Comparison of ENCODE assay signal across 8 cellular contexts in the genomic region with DNA sequence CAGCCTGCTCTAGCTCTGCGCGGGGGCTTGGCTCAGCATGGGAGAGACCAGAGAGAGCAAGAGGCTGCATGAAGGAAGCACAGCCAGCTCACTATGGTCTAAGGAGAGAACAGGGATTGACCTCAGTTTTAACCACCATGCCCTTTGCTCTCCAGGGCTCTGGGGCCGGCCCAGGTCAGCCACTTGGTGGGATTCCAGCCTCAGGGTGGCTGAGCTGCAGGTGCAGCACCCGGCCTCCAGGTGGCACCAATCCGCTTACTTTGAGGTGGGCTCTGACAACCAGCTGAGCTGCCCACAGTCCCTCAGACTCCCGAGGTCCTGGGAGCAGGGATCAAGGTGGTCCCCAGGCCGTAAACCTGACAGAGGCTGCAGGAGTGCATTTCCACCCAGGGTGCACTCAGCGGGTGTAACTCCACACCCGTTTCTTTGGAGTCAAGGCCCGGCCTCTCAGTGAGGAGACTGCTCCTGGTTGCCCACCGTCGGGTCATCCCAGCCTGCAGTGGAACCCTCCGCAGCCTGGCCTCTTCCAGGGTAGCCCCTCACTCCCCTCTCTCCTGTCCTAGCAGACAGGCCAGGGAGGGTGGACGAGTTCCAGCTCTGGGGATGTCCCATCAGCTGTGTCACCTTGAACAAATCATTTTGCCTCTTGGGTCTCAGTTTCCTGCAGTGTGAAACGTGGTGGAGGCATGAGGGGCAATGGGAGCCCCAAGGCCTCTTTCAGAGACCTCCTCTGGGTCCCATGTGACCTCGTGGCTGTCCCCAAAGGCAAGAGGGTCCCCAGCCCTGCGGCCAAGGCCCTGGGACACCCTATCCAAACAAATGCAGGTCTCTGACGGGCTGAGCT. TPM values are rescaled to one million over a fixed set of nuclear protein-coding genes. Genes with fewer than 3 reads are reported as not detected.
A peak's percentile ranks its signal among the peaks of the same experiment; 100 is the strongest.
DNase-seq lines count a peak whose midpoint lies in the region; ATAC-seq and TF ChIP-seq lines count a peak whose summit lies in the region.

No MANE protein-coding gene starts in this region.

- H3K4me3 Mint-ChIP-seq in Caco-2 (ENCODE audit: unreplicated experiment) = no peak overlapping the region
- no peak overlapping the region for H3K4me3 Mint-ChIP-seq in HFFc6

- H3K9me3 Mint-ChIP-seq in Caco-2 (ENCODE audit: unreplicated experiment) = no peaks in the 10 kb centered on the region
- no peaks in the 10 kb centered on the region for H3K9me3 Mint-ChIP-seq in HFFc6

- DNase-seq in Caco-2 (peak; percentile 78 to 80), HFFc6 (peak; percentile 17), RWPE2 (ENCODE audit: low spot score) (no peak), head of caudate nucleus (peak in 41 of 42 donors; percentile 29 to 80 (median 58)), psoas muscle (peak; percentile 51 to 80)
- peak; percentile 59 for DNase-seq in activated naive CD4-positive, alpha-beta T cell treated with Interleukin-2 at 50 U/mL for 16 hours

- H3K36me3 Mint-ChIP-seq in Caco-2 (ENCODE audit: insufficient read depth, unreplicated experiment) = no peaks in the 10 kb centered on the region
- H3K36me3 Mint-ChIP-seq in HFFc6 (ENCODE audit: low read depth) = no peaks in the 10 kb centered on the region

- WGBS in psoas muscle, 3 donors = 28 to 34% (median 32%) methylated on average over 18 of the region's 18 CpGs

- no peaks in the 10 kb centered on the region for H3K27me3 ChIP-seq in Caco-2 (replicated peaks; ENCODE audit: control insufficient read depth, insufficient read depth, low read length)
- H3K27me3 ChIP-seq in RWPE2 (ENCODE audit: insufficient read depth, poor library complexity, severe bottlenecking) = peaks cover 3% of the 10 kb centered on the region
- H3K27me3 ChIP-seq in psoas muscle (ENCODE audit: insufficient read depth in 3 of 3, low read length in 2 of 3) = peaks cover 0 to 16% (median 0%) of the 10 kb centered on the region in 3 donors

- no peaks in the 10 kb centered on the region for H3K36me3 ChIP-seq in Caco-2 (ENCODE audit: control insufficient read depth, insufficient read depth, low read length)
- H3K36me3 ChIP-seq in RWPE2 (ENCODE audit: low read depth) = no peaks in the 10 kb centered on the region
- no peaks in the 10 kb centered on the region for H3K36me3 ChIP-seq in psoas muscle (ENCODE audit: insufficient read depth in 1 of 2, low read depth in 1 of 2)

- CTCF ChIA-PET in Caco-2 (lab: Charles Lee) = interaction anchor here (0.5 to 2.4 kb wide), 14 partner anchors 8 to 527 kb away, joined by 3 to 16 read pairs (median 4); no protein-coding TSS in a partner anchor

- H3K4me3 ChIP-seq in Caco-2 (ENCODE audit: low read depth, low read length) (no peak overlapping the region), RWPE2 (ENCODE audit: severe bottlenecking) (no peak overlapping the region), psoas muscle (peak overlapping the region; percentile 25)

- peak; percentile 40; the same call in 2 of the 3 replicates for ATAC-seq in RWPE2 (ENCODE audit: low read depth)
- peak; percentile 75 to 89 (median 84) for ATAC-seq in psoas muscle
- no peak for ATAC-seq in GM18498 (IDR thresholded peaks at IDR 0.05; ENCODE audit: unreplicated experiment)
- no peak for ATAC-seq in HG03097 (IDR thresholded peaks at IDR 0.05; ENCODE audit: low FRiP score, unreplicated experiment)

- H3K27me3 Mint-ChIP-seq in Caco-2 (ENCODE audit: insufficient read depth, unreplicated experiment) (no peaks in the 10 kb centered on the region), HFFc6 (ENCODE audit: insufficient read depth) (peaks cover 44% of the 10 kb centered on the region)

- no peaks in the 10 kb centered on the region for H3K9me3 ChIP-seq in Caco-2
- H3K9me3 ChIP-seq in RWPE2 (ENCODE audit: severe bottlenecking) = no peaks in the 10 kb centered on the region
- no peaks in the 10 kb centered on the region for H3K9me3 ChIP-seq in psoas muscle

- H3K4me1 Mint-ChIP-seq in Caco-2 (ENCODE audit: low read depth, unreplicated experiment) (peaks cover 17% of the 10 kb centered on the region), HFFc6 (ENCODE audit: low read depth) (no peaks in the 10 kb centered on the region)

- no peak overlapping the region for H3K27ac ChIP-seq in RWPE2 (ENCODE audit: poor library complexity, severe bottlenecking)
- no peak overlapping the region for H3K27ac ChIP-seq in psoas muscle

- H3K27ac Mint-ChIP-seq in Caco-2 (ENCODE audit: unreplicated experiment) (no peak overlapping the region), HFFc6 (no peak overlapping the region)

- POLR2A ChIA-PET in Caco-2 (lab: Charles Lee) = interaction anchor here (0.6 kb wide), 1 partner anchor 400 kb away, joined by 3 read pairs; no protein-coding TSS in a partner anchor

- intact Hi-C loops in Caco-2 (cut with micrococcal nuclease; ENCODE audit: unreplicated experiment) = loop anchor here (1.0 kb wide), 1 partner anchor 122 kb away; no protein-coding TSS in a partner anchor
- intact Hi-C loops in head of caudate nucleus (cut with DNase I) = no loop called here
- intact Hi-C loops in psoas muscle (cut with DNase I) = no loop called here

- TF ChIP-seq CTCF in Caco-2 (IDR thresholded peaks at IDR 0.05; ENCODE audit: insufficient read depth in 1 of 2, low read depth in 1 of 2, low read length in 1 of 2, severe bottlenecking in 1 of 2, unreplicated experiment in 1 of 2) (peak; percentile 83 to 85), HFFc6 (IDR thresholded peaks at IDR 0.05) (peak; percentile 95), RWPE2 (IDR thresholded peaks at IDR 0.05; ENCODE audit: poor library complexity, severe bottlenecking) (peak; percentile 81), psoas muscle (IDR thresholded peaks at IDR 0.05) (peak; percentile 87)

- H3K4me1 ChIP-seq in Caco-2 = peaks cover 21% of the 10 kb centered on the region
- no peaks in the 10 kb centered on the region for H3K4me1 ChIP-seq in RWPE2 (ENCODE audit: insufficient read depth, poor library complexity, severe bottlenecking)
- H3K4me1 ChIP-seq in psoas muscle = no peaks in the 10 kb centered on the region

- no TSS peak for BruUV-seq in Caco-2 (replicated peaks; lab: Mats Ljungman, UMichigan)

RNA-seq across cellular contexts. Expression of a gene that starts 0.6 kb away (rescaled TPM):
- total RNA-seq in Caco-2 (2022) = 0.36 TPM in 1 of 2 replicates, not detected in the other
- not detected for total RNA-seq in HFFc6 (2021; fragmentation: NEBNext Ultra II Directional; extraction: Animal tissue kit (Norgen Biotek cat#: 25700))
- under 1 TPM in 1 of 4 donors, not detected in 3; 0.19 TPM for total RNA-seq in psoas muscle
- under 1 TPM; 0.12 to 0.20 (median 0.13) TPM for polyA plus RNA-seq in psoas muscle

RNA-seq across cellular contexts. Expression of a gene that starts 32.6 kb away (rescaled TPM):
- total RNA-seq in Caco-2 (2022) = not detected in 2 replicates
- total RNA-seq in HFFc6 (2021; fragmentation: NEBNext Ultra II Directional; extraction: Animal tissue kit (Norgen Biotek cat#: 25700)) = not detected
- total RNA-seq in psoas muscle = 1 to 10 TPM in 1 of 4 donors, under 1 TPM in 3; 0.32 to 1.0 (median 0.45) TPM
- under 1 TPM; 0.10 to 0.17 (median 0.13) TPM for polyA plus RNA-seq in psoas muscle

RNA-seq across cellular contexts. Expression of a gene that starts 48.5 kb away (rescaled TPM):
- total RNA-seq in Caco-2 (2022) (25.0 and 27.8 TPM in 2 replicates), psoas muscle (10 to 100 TPM; 53.1 to 70.6 (median 62.3) TPM)
- 10 to 100 TPM; 44.6 to 60.7 (median 48.6) TPM for total RNA-seq in HFFc6 (2021; fragmentation: NEBNext Ultra II Directional; extraction: Animal tissue kit (Norgen Biotek cat#: 25700))
- polyA plus RNA-seq in psoas muscle = 10 to 100 TPM; 26.6 to 34.0 (median 26.6) TPM

Comparison
In these comparisons a context has a peak if more than half of its experiments do, and no peak if none do; other contexts are left out.
1. ATAC-seq: peak in RWPE2 (single experiment) and psoas muscle (4 of 4); none in GM18498 (single experiment) and HG03097 (single experiment).
2. Peak in every context shown above with its lines, with median percentiles within 50 percentile points of each other: CTCF ChIP-seq.